Comparison of ENCODE assay signal across 8 cellular contexts in genomic region chr7:131688738-131689661, GRCh38.
DNase-seq lines count a peak whose midpoint lies in the region; ATAC-seq and TF ChIP-seq lines count a peak whose summit lies in the region.

No MANE protein-coding gene starts in this region.

- H3K27ac ChIP-seq in RWPE2 (ENCODE audit: poor library complexity, severe bottlenecking) (no peak overlapping the region), gastroesophageal sphincter (no peak overlapping the region), ovary (no peak overlapping the region)

- TF ChIP-seq POLR2A in gastroesophageal sphincter (IDR thresholded peaks at IDR 0.05): no peak
- no peak for TF ChIP-seq POLR2A in ovary (IDR thresholded peaks at IDR 0.05)

- peak; percentile 32 for DNase-seq in NK-92 treated with Interleukin-12 subunit alpha and Interleukin-12 subunit beta, amount 100 ng/mL, for 24 hours (lab: John Stamatoyannopoulos, UW)
- DNase-seq in NK-92 (lab: John Stamatoyannopoulos, UW; ENCODE audit: unreplicated experiment) (no peak), HuH-7.5 (ENCODE audit: low spot score) (peak; percentile 88), RWPE2 (ENCODE audit: low spot score) (no peak), ovary (peak; percentile 40 to 79 (median 58)), ureter (ENCODE audit: low spot score) (peak; percentile 62)
- peak; percentile 84 for DNase-seq in activated effector memory CD4-positive, alpha-beta T cell treated with anti-CD3 and anti-CD28 coated beads, Interleukin-2, amount 50 U/mL, for 16 hours

- no peak for TF ChIP-seq EP300 in gastroesophageal sphincter (IDR thresholded peaks at IDR 0.05)
- TF ChIP-seq EP300 in ovary (IDR thresholded peaks at IDR 0.05): no peak

- H3K4me1 ChIP-seq in RWPE2 (ENCODE audit: insufficient read depth, poor library complexity, severe bottlenecking) (no peaks in the 10 kb centered on the region), gastroesophageal sphincter (peaks cover 0 to 9% (median 4%) of the 10 kb centered on the region in 3 donors), ovary (ENCODE audit: insufficient read depth) (peaks cover 2% of the 10 kb centered on the region)

- no peaks in the 10 kb centered on the region for H3K36me3 ChIP-seq in RWPE2 (ENCODE audit: low read depth)
- no peaks in the 10 kb centered on the region for H3K36me3 ChIP-seq in gastroesophageal sphincter
- no peaks in the 10 kb centered on the region for H3K36me3 ChIP-seq in ovary

- H3K4me3 ChIP-seq in RWPE2 (ENCODE audit: severe bottlenecking): no peak overlapping the region
- no peak overlapping the region for H3K4me3 ChIP-seq in gastroesophageal sphincter
- no peak overlapping the region for H3K4me3 ChIP-seq in ovary

- H3K9me3 ChIP-seq in RWPE2 (ENCODE audit: severe bottlenecking) (no peaks in the 10 kb centered on the region), gastroesophageal sphincter (no peaks in the 10 kb centered on the region), ovary (no peaks in the 10 kb centered on the region)

- intact Hi-C loops in ovary (cut with DNase I): loop anchor here in 1 of 4 donors (10.0 kb wide), 1 partner anchor 366 kb away; no protein-coding TSS in a partner anchor

- H3K27me3 ChIP-seq in RWPE2 (ENCODE audit: insufficient read depth, poor library complexity, severe bottlenecking) (peaks cover 12% of the 10 kb centered on the region), gastroesophageal sphincter (peaks cover 81% of the 10 kb centered on the region), ovary (no peaks in the 10 kb centered on the region)

- TF ChIP-seq CTCF in RWPE2 (IDR thresholded peaks at IDR 0.05; ENCODE audit: poor library complexity, severe bottlenecking) (peak; percentile 82), gastroesophageal sphincter (IDR thresholded peaks at IDR 0.05) (peak; percentile 83 to 96 (median 92)), ovary (IDR thresholded peaks at IDR 0.05) (peak; percentile 43 to 74 (median 72))

- peak; percentile 80 for ATAC-seq in RWPE2 (ENCODE audit: low read depth)
- ATAC-seq in gastroesophageal sphincter: peak; percentile 68

- 48 to 79% methylated on average over 4 to 8 of the region's 12 CpGs for WGBS in gastroesophageal sphincter (ENCODE audit: low coverage in 1 of 2), 2 donors
- WGBS in ovary, 3 donors: 47 to 54% (median 52%) methylated on average over 12 of the region's 12 CpGs

Comparison
In these comparisons a context has a peak if more than half of its experiments do, and no peak if none do; other contexts are left out.
1. DNase-seq: peak in NK-92 treated with Interleukin-12 subunit alpha and Interleukin-12 subunit beta, amount 100 ng/mL, for 24 hours (single experiment), HuH-7.5 (single experiment), activated effector memory CD4-positive, alpha-beta T cell treated with anti-CD3 and anti-CD28 coated beads, Interleukin-2, amount 50 U/mL, for 16 hours (single experiment), ovary (5 of 5) and ureter (single experiment); none in NK-92 (single experiment) and RWPE2 (single experiment).
2. Peak in every context shown above with its lines, with median percentiles within 50 percentile points of each other: CTCF ChIP-seq.